Comparison of ENCODE assay signal across 2 cellular contexts in the genomic region with DNA sequence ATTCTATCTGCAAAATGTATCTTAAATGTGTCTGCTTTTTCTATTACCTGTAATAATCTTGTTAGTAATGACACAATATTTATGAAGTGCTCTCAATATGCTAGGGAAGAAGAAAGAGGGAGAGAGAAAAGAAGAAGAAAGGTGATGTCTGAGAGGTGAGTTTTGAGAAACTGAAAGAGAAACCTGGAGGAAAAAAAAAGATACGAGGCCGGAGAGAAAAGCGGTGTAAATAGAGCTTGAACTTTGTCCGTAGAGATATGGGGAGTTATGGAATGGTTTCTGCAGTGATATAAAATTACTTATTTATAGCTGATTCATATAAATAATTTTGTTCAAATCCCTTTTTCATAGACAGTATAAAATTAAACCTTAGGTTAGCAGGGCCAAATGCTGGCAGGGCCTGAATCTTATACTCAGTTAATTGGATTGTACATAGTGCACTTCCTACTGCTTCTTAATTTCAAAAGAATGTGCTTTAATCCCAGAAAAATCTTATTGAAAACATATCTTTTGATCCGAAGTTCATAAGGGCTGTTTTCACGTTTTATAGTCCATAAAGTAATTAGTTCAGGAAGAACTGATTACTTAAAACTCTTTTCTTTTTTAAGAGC.
A peak's percentile ranks its signal among the peaks of the same experiment; 100 is the strongest.
TF ChIP-seq lines count a peak whose summit lies in the region.

No MANE protein-coding gene starts in this region.

TF ChIP-seq in GM12878, 131 proteins besides CTCF, POLR2A, EP300 and RAD21:
- peak; percentile 55 for TF ChIP-seq ZNF384 (IDR thresholded peaks at IDR 0.05; ENCODE audit: borderline replicate concordance, low read depth, low read length)
- TF ChIP-seq MYB (IDR thresholded peaks at IDR 0.05; ENCODE audit: borderline replicate concordance, low read depth, low read length): no peak
- no peak for TF ChIP-seq BACH1 (IDR thresholded peaks at IDR 0.05; ENCODE audit: borderline replicate concordance)
- TF ChIP-seq, protein P1, sequence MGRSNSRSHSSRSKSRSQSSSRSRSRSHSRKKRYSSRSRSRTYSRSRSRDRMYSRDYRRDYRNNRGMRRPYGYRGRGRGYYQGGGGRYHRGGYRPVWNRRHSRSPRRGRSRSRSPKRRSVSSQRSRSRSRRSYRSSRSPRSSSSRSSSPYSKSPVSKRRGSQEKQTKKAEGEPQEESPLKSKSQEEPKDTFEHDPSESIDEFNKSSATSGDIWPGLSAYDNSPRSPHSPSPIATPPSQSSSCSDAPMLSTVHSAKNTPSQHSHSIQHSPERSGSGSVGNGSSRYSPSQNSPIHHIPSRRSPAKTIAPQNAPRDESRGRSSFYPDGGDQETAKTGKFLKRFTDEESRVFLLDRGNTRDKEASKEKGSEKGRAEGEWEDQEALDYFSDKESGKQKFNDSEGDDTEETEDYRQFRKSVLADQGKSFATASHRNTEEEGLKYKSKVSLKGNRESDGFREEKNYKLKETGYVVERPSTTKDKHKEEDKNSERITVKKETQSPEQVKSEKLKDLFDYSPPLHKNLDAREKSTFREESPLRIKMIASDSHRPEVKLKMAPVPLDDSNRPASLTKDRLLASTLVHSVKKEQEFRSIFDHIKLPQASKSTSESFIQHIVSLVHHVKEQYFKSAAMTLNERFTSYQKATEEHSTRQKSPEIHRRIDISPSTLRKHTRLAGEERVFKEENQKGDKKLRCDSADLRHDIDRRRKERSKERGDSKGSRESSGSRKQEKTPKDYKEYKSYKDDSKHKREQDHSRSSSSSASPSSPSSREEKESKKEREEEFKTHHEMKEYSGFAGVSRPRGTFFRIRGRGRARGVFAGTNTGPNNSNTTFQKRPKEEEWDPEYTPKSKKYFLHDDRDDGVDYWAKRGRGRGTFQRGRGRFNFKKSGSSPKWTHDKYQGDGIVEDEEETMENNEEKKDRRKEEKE (IDR thresholded peaks at IDR 0.05): no peak

TF ChIP-seq in WTC11, 78 proteins besides CTCF, POLR2A, EP300 and RAD21:
- TF ChIP-seq, protein P2, sequence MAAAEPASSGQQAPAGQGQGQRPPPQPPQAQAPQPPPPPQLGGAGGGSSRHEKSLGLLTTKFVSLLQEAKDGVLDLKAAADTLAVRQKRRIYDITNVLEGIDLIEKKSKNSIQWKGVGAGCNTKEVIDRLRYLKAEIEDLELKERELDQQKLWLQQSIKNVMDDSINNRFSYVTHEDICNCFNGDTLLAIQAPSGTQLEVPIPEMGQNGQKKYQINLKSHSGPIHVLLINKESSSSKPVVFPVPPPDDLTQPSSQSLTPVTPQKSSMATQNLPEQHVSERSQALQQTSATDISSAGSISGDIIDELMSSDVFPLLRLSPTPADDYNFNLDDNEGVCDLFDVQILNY (CRISPR knock-in tag; IDR thresholded peaks at IDR 0.05): no peak
TF ChIP-seq in WTC11: peak in this region for 0.
